In the genomic region with DNA sequence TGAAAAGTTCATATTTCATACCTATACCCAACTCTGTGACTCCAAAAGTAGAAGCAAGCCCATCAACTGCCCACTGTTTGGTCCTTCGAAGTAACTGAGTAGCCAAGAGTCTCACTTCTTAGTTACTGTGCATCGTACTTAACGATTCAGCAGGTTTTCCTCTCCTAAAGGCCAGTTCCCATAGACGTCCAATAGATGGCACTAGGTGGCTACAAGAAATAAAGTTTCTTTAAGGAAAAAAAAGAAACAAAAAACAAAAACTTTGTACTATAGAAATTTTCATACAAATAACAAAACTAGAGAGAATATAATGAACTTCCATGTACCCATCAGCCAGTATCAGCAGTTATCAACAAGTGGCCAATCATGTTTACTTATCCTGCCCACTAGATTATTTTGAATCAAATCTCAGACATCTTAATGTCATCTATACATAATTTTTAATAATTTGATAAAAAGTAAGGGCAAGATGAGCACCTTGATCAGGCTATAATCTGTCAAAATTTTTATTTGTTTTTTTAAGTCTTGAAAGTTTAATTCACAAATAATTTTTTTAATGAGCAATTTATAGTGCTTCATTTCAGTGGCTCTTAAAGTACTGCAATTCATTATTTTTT, we compare ENCODE assay signal across 8 cellular contexts.
DNase-seq lines count a peak whose midpoint lies in the region; ATAC-seq and TF ChIP-seq lines count a peak whose summit lies in the region.

No MANE protein-coding gene starts in this region.

- peak; percentile 83 for DNase-seq in DMS 273 (lab: John Stamatoyannopoulos, UW; ENCODE audit: unreplicated experiment)
- peak; percentile 25 for DNase-seq in NCI-H1694 (lab: John Stamatoyannopoulos, UW)
- DNase-seq in adrenal gland = peak; percentile 21 to 58 (median 31)
- peak; percentile 25 for DNase-seq in iPS DF 19.7 (ENCODE audit: low read depth, low spot score)
- DNase-seq in superior temporal gyrus (ENCODE audit: extremely low spot score) = peak; percentile 75

- no peak overlapping the region for H3K4me3 ChIP-seq in adrenal gland

- peaks cover 4% of the 10 kb centered on the region for H3K27me3 ChIP-seq in adrenal gland

- WGBS in adrenal gland, 4 donors = 0 to 7% (median 4%) methylated on average over 4 of the region's 4 CpGs

- no peak overlapping the region for H3K27ac ChIP-seq in adrenal gland

- ATAC-seq in GM19372 (IDR thresholded peaks at IDR 0.05; ENCODE audit: low read depth, unreplicated experiment) = peak; percentile 54
- no peak for ATAC-seq in HG03432 (IDR thresholded peaks at IDR 0.05; ENCODE audit: unreplicated experiment)
- no peak for ATAC-seq in GM21737 (IDR thresholded peaks at IDR 0.05; ENCODE audit: unreplicated experiment)

- no peaks in the 10 kb centered on the region for H3K36me3 ChIP-seq in adrenal gland (replicated peaks in 1 of 2)

- H3K9me3 ChIP-seq in adrenal gland (replicated peaks in 1 of 3) = no peaks in the 10 kb centered on the region

- peak; percentile 49 to 78 (median 71) for TF ChIP-seq CTCF in adrenal gland (IDR thresholded peaks at IDR 0.05)

- no peak for TF ChIP-seq POLR2A in adrenal gland (IDR thresholded peaks at IDR 0.05)

- intact Hi-C loops in adrenal gland (cut with DNase I) = no loop called here

- H3K4me1 ChIP-seq in adrenal gland (replicated peaks in 1 of 2) = no peaks in the 10 kb centered on the region

Comparison
In these comparisons a context has a peak if more than half of its experiments do, and no peak if none do; other contexts are left out.
1. DNase-seq: peak in every context shown above with its lines; median percentile 83 in DMS 273; 75 in superior temporal gyrus; 31 in adrenal gland; 25 in NCI-H1694; 25 in iPS DF 19.7.